In genomic region chr16:8126313-8126712, GRCh38 we compare ENCODE assay signal across 37 cellular contexts.
A peak's percentile ranks its signal among the peaks of the same experiment; 100 is the strongest.
DNase-seq lines count a peak whose midpoint lies in the region; ATAC-seq, FAIRE-seq and TF ChIP-seq lines count a peak whose summit lies in the region.
"Had no signal": no experiment of that assay in that cellular context is flagged by ENCODE, and none has a peak within 500 bp of the region (broad histone marks: within the 10 kb centered on the region; RNA-seq: fewer than 3 reads in every experiment).

No MANE protein-coding gene starts in this region.

- H3K4me1 Mint-ChIP-seq in nephron progenitor cell (peaks cover 27% of the 10 kb centered on the region), progenitor cell of endocrine pancreas (ENCODE audit: low read depth) (peaks cover 16% of the 10 kb centered on the region)
- H3K4me1 Mint-ChIP-seq: B cell; CD14-positive monocyte; CD4-positive, alpha-beta memory T cell; CD4-positive, CD25-positive, alpha-beta regulatory T cell; CD8-positive, alpha-beta memory T cell had no signal

- H3K27me3 Mint-ChIP-seq in nephron progenitor cell (ENCODE audit: low read depth, poor library complexity) (peaks cover 10% of the 10 kb centered on the region), progenitor cell of endocrine pancreas (no peaks in the 10 kb centered on the region)
- H3K27me3 Mint-ChIP-seq: B cell; CD4-positive, alpha-beta memory T cell; CD4-positive, alpha-beta T cell; CD4-positive, CD25-positive, alpha-beta regulatory T cell had no signal

- no peak for FAIRE-seq in K562 (lab: Jason Lieb, UNC)
- FAIRE-seq in urothelium cell line (lab: Jason Lieb, UNC), result peak; percentile 58
- FAIRE-seq: A204.1, A549, D721Med had no signal

- DNase-seq in K562 (ENCODE audit: extremely low read depth in 1 of 4, low spot score in 3 of 4) (no peak), nephron progenitor cell (no peak), progenitor cell of endocrine pancreas (ENCODE audit: low spot score, unreplicated experiment) (no peak), urothelium cell line (ENCODE audit: low spot score) (no peak), NCI-H1048 (lab: John Stamatoyannopoulos, UW) (no peak), HCEC 1CT (no peak), suprapubic skin (ENCODE audit: low spot score in 2 of 2) (no peak)
- no peak for DNase-seq in activated CD4-positive, alpha-beta T cell treated with anti-CD3 and anti-CD28 coated beads for 48 hours
- DNase-seq: 8988T; ACHN; AML-193; BE2C; C1 segment of cervical spinal cord; Caco-2; Calu3; CD4-positive, alpha-beta memory T cell; CD4-positive, alpha-beta T cell; CD4-positive, CD25-positive, alpha-beta regulatory T cell; CD8-positive, alpha-beta memory T cell; CD8-positive, alpha-beta T cell; COR-L47; DMS 273 treated with DMSO at 0.1 percent for 48 hours; DMS153; DMS53; DMS79; DMS79 treated with DMSO at 0.1 percent for 48 hours; DND-41; EL had no signal

- intact Hi-C loops in K562 (cut with micrococcal nuclease), result no loop called here

- in situ Hi-C loops in K562 (cut with MboI), result no loop called here

- ATAC-seq in K562, result no peak
- ATAC-seq: A549; CD8-positive, alpha-beta T cell had no signal

- no peaks in the 10 kb centered on the region for H3K36me3 Mint-ChIP-seq in nephron progenitor cell (ENCODE audit: low read depth)
- peaks cover 1% of the 10 kb centered on the region for H3K36me3 Mint-ChIP-seq in progenitor cell of endocrine pancreas (ENCODE audit: insufficient read depth)
- H3K36me3 Mint-ChIP-seq: CD14-positive monocyte; CD4-positive, alpha-beta memory T cell; CD4-positive, CD25-positive, alpha-beta regulatory T cell; CD8-positive, alpha-beta memory T cell; CD8-positive, alpha-beta T cell had no signal

- 23% methylated on average over 3 of the region's 3 CpGs for WGBS in K562 (ENCODE audit: insufficient coverage, low coverage, missing lambda C conversion rate)
- whole genome bisulfite sequencing in suprapubic skin, result 92% methylated on average over 3 of the region's 3 CpGs

- H3K27me3 ChIP-seq in K562 (ENCODE audit: control insufficient read depth in 2 of 2, insufficient read depth in 2 of 2, low read length in 2 of 2), result peaks cover 0 to 14% of the 10 kb centered on the region in 2 experiments; a peak in 3 of 5 replicates
- no peaks in the 10 kb centered on the region for H3K27me3 ChIP-seq in suprapubic skin
- H3K27me3 ChIP-seq: BE2C; BLaER1; BLaER1 treated with 17β-estradiol and CSF1 and Interleukin-3, amounts not matched to agents 10 nM and 100 nM had no signal

- TF ChIP-seq POLR2A in K562 (conservative IDR thresholded peaks at IDR 0.05) (no peak), suprapubic skin (IDR thresholded peaks at IDR 0.05) (no peak)

- H3K4me3 ChIP-seq in K562 (no peak overlapping the region), suprapubic skin (no peak overlapping the region)
- H3K4me3 ChIP-seq: A549; BLaER1; BLaER1 treated with 17β-estradiol and CSF1 and Interleukin-3, amounts not matched to agents 10 nM and 100 nM had no signal

- TF ChIP-seq EP300 in K562 (IDR thresholded peaks at IDR 0.05; ENCODE audit: low read length) (no peak), suprapubic skin (IDR thresholded peaks at IDR 0.05) (no peak)

- H3K79me2 ChIP-seq in K562 (ENCODE audit: control insufficient read depth, insufficient read depth, low read length), result no peaks in the 10 kb centered on the region

- no peak overlapping the region for H3K27ac ChIP-seq in K562 (ENCODE audit: extremely low read depth, low read depth, low read length)
- H3K27ac ChIP-seq in suprapubic skin, result no peak overlapping the region
- H3K27ac ChIP-seq: 22Rv1; A549; BLaER1; BLaER1 treated with 17β-estradiol and CSF1 and Interleukin-3, amounts not matched to agents 10 nM and 100 nM; C4-2B had no signal

- no peaks in the 10 kb centered on the region for H4K20me1 ChIP-seq in K562 (replicated peaks; ENCODE audit: control insufficient read depth, insufficient read depth, low read length)
- H4K20me1 ChIP-seq: BLaER1; BLaER1 treated with 17β-estradiol and CSF1 and Interleukin-3, amounts not matched to agents 10 nM and 100 nM had no signal

- H3K4me3 Mint-ChIP-seq in nephron progenitor cell, result no peak overlapping the region
- no peak overlapping the region for H3K4me3 Mint-ChIP-seq in progenitor cell of endocrine pancreas (ENCODE audit: low read depth)
- H3K4me3 Mint-ChIP-seq: B cell; CD14-positive monocyte; CD4-positive, alpha-beta memory T cell; CD4-positive, alpha-beta T cell; CD4-positive, CD25-positive, alpha-beta regulatory T cell; CD8-positive, alpha-beta memory T cell; CD8-positive, alpha-beta T cell had no signal

- TF ChIP-seq CTCF in K562 (IDR thresholded peaks at IDR 0.05 in 2 of 3, conservative IDR thresholded peaks at IDR 0.05 in 1 of 3; ENCODE audit: insufficient read depth in 2 of 3, low read depth in 1 of 3, low read length in 3 of 3) (no peak), nephron progenitor cell (IDR thresholded peaks at IDR 0.05) (no peak), progenitor cell of endocrine pancreas (IDR thresholded peaks at IDR 0.05; ENCODE audit: unreplicated experiment) (no peak), suprapubic skin (IDR thresholded peaks at IDR 0.05) (no peak)

- BruUV-seq in K562 (replicated peaks; lab: Mats Ljungman, UMichigan), result no TSS peak

- H3K27ac Mint-ChIP-seq in nephron progenitor cell (peak overlapping the region; percentile 83), progenitor cell of endocrine pancreas (peak overlapping the region; percentile 31)
- H3K27ac Mint-ChIP-seq: B cell; CD14-positive monocyte; CD4-positive, alpha-beta memory T cell; CD4-positive, alpha-beta T cell; CD4-positive, CD25-positive, alpha-beta regulatory T cell; CD8-positive, alpha-beta memory T cell; CD8-positive, alpha-beta T cell had no signal

- H3K9me1 ChIP-seq in K562 (ENCODE audit: control insufficient read depth, insufficient read depth, low read length), result no peaks in the 10 kb centered on the region

- H3K4me2 ChIP-seq in K562 (ENCODE audit: insufficient read depth, low read length), result no peak overlapping the region
- H3K4me2 ChIP-seq: A549; BLaER1; BLaER1 treated with 17β-estradiol and CSF1 and Interleukin-3, amounts not matched to agents 10 nM and 100 nM had no signal

- peaks cover 10% of the 10 kb centered on the region for H3K9me3 Mint-ChIP-seq in nephron progenitor cell
- peaks cover 6% of the 10 kb centered on the region for H3K9me3 Mint-ChIP-seq in progenitor cell of endocrine pancreas (ENCODE audit: low read depth)

- H3K9ac ChIP-seq in K562 (ENCODE audit: insufficient read depth in 1 of 2, low read depth in 2 of 2, low read length in 2 of 2), result no peak overlapping the region
- H3K9ac ChIP-seq: BLaER1; BLaER1 treated with 17β-estradiol and CSF1 and Interleukin-3, amounts not matched to agents 10 nM and 100 nM had no signal

- POLR2A ChIA-PET in K562 (lab: Yijun Ruan, JAX), result no interaction called here

- H3K9me3 ChIP-seq in K562 (replicated peaks; ENCODE audit: control insufficient read depth, insufficient read depth, low read depth, low read length) (0 out of 2 replicates have a peak, but pooled peaks cover 5% of the 10 kb centered on the region), suprapubic skin (no peaks in the 10 kb centered on the region)
- H3K9me3 ChIP-seq: A549, BE2C, BLaER1, Caco-2 had no signal

- TF ChIP-seq RAD21 in K562 (CRISPR knock-in tag; conservative IDR thresholded peaks at IDR 0.05 in 1 of 2, IDR thresholded peaks at IDR 0.05 in 1 of 2), result no peak

- H3K4me1 ChIP-seq in K562 (replicated peaks in 1 of 2; ENCODE audit: control insufficient read depth in 2 of 2, insufficient read depth in 2 of 2, low read length in 2 of 2), result peaks cover 0 to 10% of the 10 kb centered on the region in 2 experiments; a peak in 3 of 5 replicates
- H3K4me1 ChIP-seq in suprapubic skin, result no peaks in the 10 kb centered on the region
- H3K4me1 ChIP-seq: A549, BE2C had no signal

- H3K36me3 ChIP-seq in K562 (ENCODE audit: control insufficient read depth, insufficient read depth, low read length), result no peaks in the 10 kb centered on the region
- H3K36me3 ChIP-seq in suprapubic skin, result no peaks in the 10 kb centered on the region
- H3K36me3 ChIP-seq: BE2C; BLaER1; BLaER1 treated with 17β-estradiol and CSF1 and Interleukin-3, amounts not matched to agents 10 nM and 100 nM had no signal

- CTCF ChIA-PET in K562 (lab: Yijun Ruan, JAX; ENCODE audit: low intra/inter-chr PET ratio), result no interaction called here

- H2AFZ ChIP-seq in K562 (ENCODE audit: low read depth, low read length), result no peak overlapping the region

TF ChIP-seq in K562, 482 proteins besides CTCF, POLR2A, EP300 and RAD21 (continues in another document):
- no peak for TF ChIP-seq ZKSCAN3 (CRISPR knock-in tag; IDR thresholded peaks at IDR 0.05)
- TF ChIP-seq KLF1 (tag; IDR thresholded peaks at IDR 0.05), result no peak
- TF ChIP-seq PCBP1 (IDR thresholded peaks at IDR 0.05; ENCODE audit: low read depth, low read length, poor library complexity, severe bottlenecking), result no peak
- TF ChIP-seq CAMTA2 (CRISPR knock-in tag; conservative IDR thresholded peaks at IDR 0.05), result no peak
- TF ChIP-seq, protein P1, sequence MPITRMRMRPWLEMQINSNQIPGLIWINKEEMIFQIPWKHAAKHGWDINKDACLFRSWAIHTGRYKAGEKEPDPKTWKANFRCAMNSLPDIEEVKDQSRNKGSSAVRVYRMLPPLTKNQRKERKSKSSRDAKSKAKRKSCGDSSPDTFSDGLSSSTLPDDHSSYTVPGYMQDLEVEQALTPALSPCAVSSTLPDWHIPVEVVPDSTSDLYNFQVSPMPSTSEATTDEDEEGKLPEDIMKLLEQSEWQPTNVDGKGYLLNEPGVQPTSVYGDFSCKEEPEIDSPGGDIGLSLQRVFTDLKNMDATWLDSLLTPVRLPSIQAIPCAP (CRISPR knock-in tag; IDR thresholded peaks at IDR 0.05; ENCODE audit: borderline replicate concordance), result no peak
